ENCODE assay signal across 10 cellular contexts in genomic region chr10:99938563-99938962, GRCh38.
A peak's percentile ranks its signal among the peaks of the same experiment; 100 is the strongest.
DNase-seq lines count a peak whose midpoint lies in the region; ATAC-seq lines count a peak whose summit lies in the region.
"Had no signal": no experiment of that assay in that cellular context is flagged by ENCODE, and none has a peak within 500 bp of the region (broad histone marks: within the 10 kb centered on the region; RNA-seq: fewer than 3 reads in every experiment).

No MANE protein-coding gene starts in this region.

- H3K36me3 Mint-ChIP-seq in activated naive CD4-positive, alpha-beta T cell treated with anti-CD3 and anti-CD28 coated beads, Interleukin-2, amount 50 U/mL, for 24 hours = peaks cover 12% of the 10 kb centered on the region
- no peaks in the 10 kb centered on the region for H3K36me3 Mint-ChIP-seq in activated naive CD4-positive, alpha-beta T cell treated with anti-CD3 and anti-CD28 coated beads, Interleukin-2, amount 10 ng/mL, durations not matched to agents 7 days and 5 days
- H3K36me3 Mint-ChIP-seq in stimulated activated memory B cell treated with anti-CD40 and anti-IgM and Interleukin-4, amounts not matched to agents 10 μg/mL and 1 μg/mL and 100 μg/mL, for 72 hours = peaks cover 26% of the 10 kb centered on the region
- no peaks in the 10 kb centered on the region for H3K36me3 Mint-ChIP-seq in activated CD4-positive, alpha-beta memory T cell treated with anti-CD3 and anti-CD28 coated beads, Interleukin-2, amount 10 ng/mL, durations not matched to agents 7 days and 5 days (ENCODE audit: low read depth)

- in situ Hi-C loops in KBM-7 (cut with MboI; ENCODE audit: low pct_unique_long_range_greater_than_20kb, low sequenced_read_pairs) = no loop called here

- ATAC-seq in HG02623 (IDR thresholded peaks at IDR 0.05; ENCODE audit: unreplicated experiment) = peak; percentile 85
- ATAC-seq in stimulated activated memory B cell treated with anti-CD40 and anti-IgM and Interleukin-4, amounts not matched to agents 10 μg/mL and 1 μg/mL and 100 μg/mL, for 72 hours = peak; percentile 55

- DNase-seq in activated naive CD4-positive, alpha-beta T cell treated with anti-CD3 and anti-CD28 coated beads, Interleukin-2, amount 10 ng/mL, durations not matched to agents 7 days and 5 days = no peak
- DNase-seq in M059J (ENCODE audit: low read depth) (peak; percentile 63), NOMO-1 (lab: John Stamatoyannopoulos, UW; ENCODE audit: unreplicated experiment in 2 of 2) (no peak), KBM-7 (no peak)
- no peak for DNase-seq in activated CD4-positive, alpha-beta memory T cell treated with anti-CD3 and anti-CD28 coated beads, Interleukin-2, amount 10 ng/mL, durations not matched to agents 7 days and 5 days
- DNase-seq: activated naive CD4-positive, alpha-beta T cell treated with anti-CD3 and anti-CD28 coated beads, Interleukin-2, amount 50 U/mL, for 16 hours; NCI-H1105 treated with DMSO at 0.1 percent for 48 hours had no signal

- H3K4me1 Mint-ChIP-seq in activated naive CD4-positive, alpha-beta T cell treated with anti-CD3 and anti-CD28 coated beads, Interleukin-2, amount 50 U/mL, for 24 hours = no peaks in the 10 kb centered on the region
- no peaks in the 10 kb centered on the region for H3K4me1 Mint-ChIP-seq in activated naive CD4-positive, alpha-beta T cell treated with anti-CD3 and anti-CD28 coated beads, Interleukin-2, amount 10 ng/mL, durations not matched to agents 7 days and 5 days
- peaks cover 25% of the 10 kb centered on the region for H3K4me1 Mint-ChIP-seq in stimulated activated memory B cell treated with anti-CD40 and anti-IgM and Interleukin-4, amounts not matched to agents 10 μg/mL and 1 μg/mL and 100 μg/mL, for 72 hours
- peaks cover 8% of the 10 kb centered on the region for H3K4me1 Mint-ChIP-seq in activated CD4-positive, alpha-beta memory T cell treated with anti-CD3 and anti-CD28 coated beads, Interleukin-2, amount 10 ng/mL, durations not matched to agents 7 days and 5 days

- H3K27me3 Mint-ChIP-seq in activated naive CD4-positive, alpha-beta T cell treated with anti-CD3 and anti-CD28 coated beads, Interleukin-2, amount 50 U/mL, for 24 hours = no peaks in the 10 kb centered on the region
- no peaks in the 10 kb centered on the region for H3K27me3 Mint-ChIP-seq in activated naive CD4-positive, alpha-beta T cell treated with anti-CD3 and anti-CD28 coated beads, Interleukin-2, amount 10 ng/mL, durations not matched to agents 7 days and 5 days
- no peaks in the 10 kb centered on the region for H3K27me3 Mint-ChIP-seq in stimulated activated memory B cell treated with anti-CD40 and anti-IgM and Interleukin-4, amounts not matched to agents 10 μg/mL and 1 μg/mL and 100 μg/mL, for 72 hours
- no peaks in the 10 kb centered on the region for H3K27me3 Mint-ChIP-seq in activated CD4-positive, alpha-beta memory T cell treated with anti-CD3 and anti-CD28 coated beads, Interleukin-2, amount 10 ng/mL, durations not matched to agents 7 days and 5 days

- no peaks in the 10 kb centered on the region for H3K9me3 Mint-ChIP-seq in activated naive CD4-positive, alpha-beta T cell treated with anti-CD3 and anti-CD28 coated beads, Interleukin-2, amount 50 U/mL, for 24 hours
- H3K9me3 Mint-ChIP-seq in activated naive CD4-positive, alpha-beta T cell treated with anti-CD3 and anti-CD28 coated beads, Interleukin-2, amount 10 ng/mL, durations not matched to agents 7 days and 5 days = no peaks in the 10 kb centered on the region
- peaks cover 3% of the 10 kb centered on the region for H3K9me3 Mint-ChIP-seq in stimulated activated memory B cell treated with anti-CD40 and anti-IgM and Interleukin-4, amounts not matched to agents 10 μg/mL and 1 μg/mL and 100 μg/mL, for 72 hours
- no peaks in the 10 kb centered on the region for H3K9me3 Mint-ChIP-seq in activated CD4-positive, alpha-beta memory T cell treated with anti-CD3 and anti-CD28 coated beads, Interleukin-2, amount 10 ng/mL, durations not matched to agents 7 days and 5 days

- H3K27ac Mint-ChIP-seq in activated naive CD4-positive, alpha-beta T cell treated with anti-CD3 and anti-CD28 coated beads, Interleukin-2, amount 50 U/mL, for 24 hours = peak overlapping the region; percentile 36
- H3K27ac Mint-ChIP-seq in activated naive CD4-positive, alpha-beta T cell treated with anti-CD3 and anti-CD28 coated beads, Interleukin-2, amount 10 ng/mL, durations not matched to agents 7 days and 5 days = no peak overlapping the region
- H3K27ac Mint-ChIP-seq in stimulated activated memory B cell treated with anti-CD40 and anti-IgM and Interleukin-4, amounts not matched to agents 10 μg/mL and 1 μg/mL and 100 μg/mL, for 72 hours = no peak overlapping the region
- no peak overlapping the region for H3K27ac Mint-ChIP-seq in activated CD4-positive, alpha-beta memory T cell treated with anti-CD3 and anti-CD28 coated beads, Interleukin-2, amount 10 ng/mL, durations not matched to agents 7 days and 5 days

- CTCF ChIA-PET in activated naive CD4-positive, alpha-beta T cell treated with anti-CD3 and anti-CD28 coated beads, Interleukin-2, amount 10 ng/mL, durations not matched to agents 7 days and 5 days (lab: Charles Lee) = no interaction called here
- CTCF ChIA-PET in activated CD4-positive, alpha-beta memory T cell treated with anti-CD3 and anti-CD28 coated beads, Interleukin-2, amount 10 ng/mL, durations not matched to agents 7 days and 5 days (lab: Charles Lee) = no interaction called here

- POLR2A ChIA-PET in activated CD4-positive, alpha-beta memory T cell treated with anti-CD3 and anti-CD28 coated beads, Interleukin-2, amount 10 ng/mL, durations not matched to agents 7 days and 5 days (lab: Charles Lee) = no interaction called here

- H3K4me3 Mint-ChIP-seq in activated naive CD4-positive, alpha-beta T cell treated with anti-CD3 and anti-CD28 coated beads, Interleukin-2, amount 50 U/mL, for 24 hours = no peak overlapping the region
- H3K4me3 Mint-ChIP-seq in activated naive CD4-positive, alpha-beta T cell treated with anti-CD3 and anti-CD28 coated beads, Interleukin-2, amount 10 ng/mL, durations not matched to agents 7 days and 5 days = no peak overlapping the region
- H3K4me3 Mint-ChIP-seq in stimulated activated memory B cell treated with anti-CD40 and anti-IgM and Interleukin-4, amounts not matched to agents 10 μg/mL and 1 μg/mL and 100 μg/mL, for 72 hours = no peak overlapping the region
- no peak overlapping the region for H3K4me3 Mint-ChIP-seq in activated CD4-positive, alpha-beta memory T cell treated with anti-CD3 and anti-CD28 coated beads, Interleukin-2, amount 10 ng/mL, durations not matched to agents 7 days and 5 days
